8 cellular contexts compared by ENCODE assay signal in genomic region chr2:65430515-65431416, GRCh38. TPM values are rescaled to one million over a fixed set of nuclear protein-coding genes. Genes with fewer than 3 reads are reported as not detected.
DNase-seq lines count a peak whose midpoint lies in the region; ATAC-seq and TF ChIP-seq lines count a peak whose summit lies in the region.

No MANE protein-coding gene starts in this region.

- peaks cover 2% of the 10 kb centered on the region for H3K36me3 Mint-ChIP-seq in activated naive CD8-positive, alpha-beta T cell treated with anti-CD3 and anti-CD28 coated beads, Interleukin-2, amount 10 ng/mL, durations not matched to agents 7 days and 5 days

- H3K36me3 ChIP-seq in DOHH2 (ENCODE audit: control insufficient read depth, low read length) (peaks cover 7% of the 10 kb centered on the region), HCT116 (ENCODE audit: control insufficient read depth in 1 of 2, insufficient read depth in 2 of 2, low read length in 2 of 2) (peaks cover 0 to 6% of the 10 kb centered on the region in 2 experiments; a peak in 1 of 4 replicates), uterus (no peaks in the 10 kb centered on the region)

- H3K27ac Mint-ChIP-seq in activated naive CD8-positive, alpha-beta T cell treated with anti-CD3 and anti-CD28 coated beads, Interleukin-2, amount 10 ng/mL, durations not matched to agents 7 days and 5 days: peak overlapping the region; percentile 79

- peak overlapping the region; percentile 95 for H3K4me3 Mint-ChIP-seq in activated naive CD8-positive, alpha-beta T cell treated with anti-CD3 and anti-CD28 coated beads, Interleukin-2, amount 10 ng/mL, durations not matched to agents 7 days and 5 days

- H4K20me1 ChIP-seq in DOHH2 (ENCODE audit: control insufficient read depth, insufficient read depth, low read depth, low read length): peaks cover 11% of the 10 kb centered on the region
- peaks cover 27% of the 10 kb centered on the region for H4K20me1 ChIP-seq in HCT116 (ENCODE audit: insufficient read depth)

- DNase-seq in HCT116 (ENCODE audit: low read depth, low spot score): peak; percentile 75
- DNase-seq in NAMALWA (ENCODE audit: low spot score): peak; percentile 91
- peak; percentile 89 for DNase-seq in SK-N-DZ (ENCODE audit: low spot score)
- peak; percentile 74 for DNase-seq in activated naive CD8-positive, alpha-beta T cell treated with anti-CD3 and anti-CD28 coated beads, Interleukin-2, amount 10 ng/mL, durations not matched to agents 7 days and 5 days
- peak; percentile 73 for DNase-seq in left ventricle myocardium superior
- peak; percentile 46 to 95 (median 69) for DNase-seq in posterior cingulate gyrus
- peak; percentile 50 to 52 for DNase-seq in uterus

- TF ChIP-seq RAD21 in HCT116 (IDR thresholded peaks at IDR 0.05; ENCODE audit: low read depth): no peak

- no peaks in the 10 kb centered on the region for H3K9me3 ChIP-seq in DOHH2 (ENCODE audit: control insufficient read depth, insufficient read depth, low read length)
- H3K9me3 ChIP-seq in HCT116 (ENCODE audit: control insufficient read depth in 1 of 2, insufficient read depth in 1 of 2, low read depth in 1 of 2, low read length in 2 of 2): no peaks in the 10 kb centered on the region
- no peaks in the 10 kb centered on the region for H3K9me3 ChIP-seq in uterus

- H3K9me2 ChIP-seq in DOHH2 (replicated peaks; ENCODE audit: control insufficient read depth, low read length): no peaks in the 10 kb centered on the region
- no peaks in the 10 kb centered on the region for H3K9me2 ChIP-seq in HCT116 (ENCODE audit: insufficient read depth)

- H3K79me2 ChIP-seq in DOHH2 (ENCODE audit: control insufficient read depth, low read length) (peaks cover 53% of the 10 kb centered on the region), HCT116 (ENCODE audit: insufficient read depth, low read length) (peaks cover 62% of the 10 kb centered on the region)

- H3F3A ChIP-seq in DOHH2 (ENCODE audit: control insufficient read depth, insufficient read depth): peaks cover 14% of the 10 kb centered on the region

- ATAC-seq in HCT116: peak; percentile 57
- ATAC-seq in activated naive CD8-positive, alpha-beta T cell treated with anti-CD3 and anti-CD28 coated beads, Interleukin-2, amount 10 ng/mL, durations not matched to agents 7 days and 5 days (ENCODE audit: low read depth): peak; percentile 49
- ATAC-seq in left ventricle myocardium superior: peak; percentile 24

- intact Hi-C loops in HCT116 (cut with micrococcal nuclease) (loop anchor here (1.0 to 10.0 kb wide), 2 partner anchors 47 to 376 kb away; partner anchors contain the start of gene CEP68), left ventricle myocardium superior (cut with micrococcal nuclease) (no loop called here), posterior cingulate gyrus (cut with DNase I) (loop anchor here (5.0 to 10.0 kb wide), 3 partner anchors 124 to 373 kb away; partner anchors contain the start of genes ACTR2 and CEP68), uterus (cut with DNase I; ENCODE audit: low total_unique reads) (no loop called here)

- H3K9me3 Mint-ChIP-seq in activated naive CD8-positive, alpha-beta T cell treated with anti-CD3 and anti-CD28 coated beads, Interleukin-2, amount 10 ng/mL, durations not matched to agents 7 days and 5 days: no peaks in the 10 kb centered on the region

- RAD21 ChIA-PET in HCT116 (lab: Charles Lee; ENCODE audit: low non-redundant PET in 1 of 2, low total read pairs in 2 of 2, uncharacterized antibody in 2 of 2, unreplicated experiment in 2 of 2): interaction anchor here in 1 of 2 experiments (1.0 kb wide), 1 partner anchor 166 kb away, joined by 3 read pairs; no protein-coding TSS in a partner anchor

- CTCF ChIA-PET in HCT116 (lab: Charles Lee): interaction anchor here (0.7 kb wide), 1 partner anchor 143 kb away, joined by 3 read pairs; no protein-coding TSS in a partner anchor

- H3K4me3 ChIP-seq in DOHH2 (ENCODE audit: low read length): peak overlapping the region; percentile 91
- peak overlapping the region; percentile 92 to 93 for H3K4me3 ChIP-seq in HCT116 (replicated peaks in 1 of 2; ENCODE audit: low read depth in 1 of 2, low read length in 2 of 2)
- H3K4me3 ChIP-seq in uterus: peak overlapping the region; percentile 85 to 87

- POLR2A ChIA-PET in HCT116 (lab: Charles Lee): interaction anchor here (1.9 to 2.9 kb wide), 2 partner anchors 13 to 48 kb away, joined by 5 to 8 read pairs; no protein-coding TSS in a partner anchor
- POLR2A ChIA-PET in activated naive CD8-positive, alpha-beta T cell treated with anti-CD3 and anti-CD28 coated beads, Interleukin-2, amount 10 ng/mL, durations not matched to agents 7 days and 5 days (lab: Charles Lee): interaction anchor here (0.6 to 2.9 kb wide), 7 partner anchors 10 to 203 kb away, joined by 4 to 10 read pairs (median 6); partner anchors contain the start of gene ACTR2

- no TSS peak for BruUV-seq in HCT116 (replicated peaks; lab: Mats Ljungman, UMichigan)

- H3K27ac ChIP-seq in DOHH2 (ENCODE audit: low read depth, low read length) (no peak overlapping the region), HCT116 (ENCODE audit: low read depth, low read length) (peak overlapping the region; percentile 88), uterus (peak overlapping the region; percentile 90 to 98)

- TF ChIP-seq POLR2A in HCT116 (IDR thresholded peaks at IDR 0.05; ENCODE audit: borderline replicate concordance, extremely low read depth, insufficient read depth, insufficient read length): peak; percentile 43
- TF ChIP-seq POLR2A in uterus (IDR thresholded peaks at IDR 0.05): peak in 1 of 2 donors; percentile 24

- no peak overlapping the region for H2AFZ ChIP-seq in HCT116 (ENCODE audit: low read depth, low read length, poor library complexity, severe bottlenecking)

- peaks cover 48% of the 10 kb centered on the region for H3K27me3 Mint-ChIP-seq in activated naive CD8-positive, alpha-beta T cell treated with anti-CD3 and anti-CD28 coated beads, Interleukin-2, amount 10 ng/mL, durations not matched to agents 7 days and 5 days

- H3K4me1 ChIP-seq in DOHH2 (ENCODE audit: control insufficient read depth, low read length): peaks cover 24% of the 10 kb centered on the region
- peaks cover 19 to 38% of the 10 kb centered on the region in 2 experiments; a peak in 3 of 4 replicates for H3K4me1 ChIP-seq in HCT116 (ENCODE audit: control insufficient read depth in 1 of 2, insufficient read depth in 2 of 2, low read length in 2 of 2)
- peaks cover 0 to 4% of the 10 kb centered on the region in 2 donors for H3K4me1 ChIP-seq in uterus

- H3K9ac ChIP-seq in HCT116 (ENCODE audit: low read length): peak overlapping the region; percentile 97

- no peak for TF ChIP-seq CTCF in DOHH2 (IDR thresholded peaks at IDR 0.05; ENCODE audit: low read depth, low read length, poor library complexity, severe bottlenecking)
- TF ChIP-seq CTCF in HCT116 (IDR thresholded peaks at IDR 0.05 in 2 of 3, conservative IDR thresholded peaks at IDR 0.05 in 1 of 3; ENCODE audit: borderline replicate concordance in 1 of 3, insufficient read depth in 1 of 3, low read depth in 2 of 3, low read length in 2 of 3): no peak
- peak in 1 of 4 experiments; percentile 9 for TF ChIP-seq CTCF in uterus (IDR thresholded peaks at IDR 0.05)

- peak overlapping the region; percentile 88 for H3K4me2 ChIP-seq in DOHH2 (ENCODE audit: low read length)
- H3K4me2 ChIP-seq in HCT116 (ENCODE audit: low read length): peak overlapping the region; percentile 87

- peaks cover 6% of the 10 kb centered on the region for H3K4me1 Mint-ChIP-seq in activated naive CD8-positive, alpha-beta T cell treated with anti-CD3 and anti-CD28 coated beads, Interleukin-2, amount 10 ng/mL, durations not matched to agents 7 days and 5 days

- peaks cover 23% of the 10 kb centered on the region for H3K27me3 ChIP-seq in DOHH2 (ENCODE audit: control insufficient read depth, low read length)
- H3K27me3 ChIP-seq in HCT116 (ENCODE audit: insufficient read depth, low read length): no peaks in the 10 kb centered on the region
- no peaks in the 10 kb centered on the region for H3K27me3 ChIP-seq in uterus

TF ChIP-seq in HCT116, 20 proteins besides CTCF, POLR2A, EP300 and RAD21 (continues in another document):
- TF ChIP-seq EZH2phosphoT487 (IDR thresholded peaks at IDR 0.05; ENCODE audit: borderline replicate concordance): no peak
- no peak for TF ChIP-seq EGR1 (IDR thresholded peaks at IDR 0.05; ENCODE audit: low read depth)
- peak; percentile 55 for TF ChIP-seq POLR2AphosphoS5 (IDR thresholded peaks at IDR 0.05; ENCODE audit: low read depth, low read length)
- TF ChIP-seq ZFX (IDR thresholded peaks at IDR 0.05): peak; percentile 70; the same call in 1 of the 2 replicates
- no peak for TF ChIP-seq SRF (IDR thresholded peaks at IDR 0.05; ENCODE audit: low read depth)
- peak; percentile 25 for TF ChIP-seq YY1 (IDR thresholded peaks at IDR 0.05; ENCODE audit: extremely low read depth, insufficient replicate concordance, low read depth, low read length)
- peak; percentile 77 for TF ChIP-seq TCF7L2 (IDR thresholded peaks at IDR 0.05; ENCODE audit: borderline replicate concordance, extremely low read depth, insufficient read depth, insufficient read length)
- TF ChIP-seq SIN3A (IDR thresholded peaks at IDR 0.05; ENCODE audit: low read depth): no peak

RNA-seq across cellular contexts. Expression of gene SPRED2, which starts 1.6 kb away (rescaled TPM):
- 62.6 TPM for total RNA-seq in HCT116 (2021; ENCODE audit: unreplicated experiment)
- polyA plus RNA-seq in HCT116 (2012): 33.2 and 33.7 TPM in 2 replicates
- polyA plus RNA-seq in SK-N-DZ (2014; cell fraction: cytosol; rRNA removed): 6.8 and 8.9 TPM in 2 replicates
- 3.1 and 4.0 TPM in 2 replicates for polyA plus RNA-seq in SK-N-DZ (2014; cell fraction: nucleus; rRNA removed)
- 1 to 10 TPM; 9.3 to 9.9 TPM for total RNA-seq in activated naive CD8-positive, alpha-beta T cell treated with anti-CD3 and anti-CD28 coated beads, Interleukin-2, amount 10 ng/mL, durations not matched to agents 7 days and 5 days
- 12.8 TPM for total RNA-seq in left ventricle myocardium superior
- total RNA-seq in uterus: 10 to 100 TPM; 15.6 to 63.0 (median 44.8) TPM

Comparison
In these comparisons a context has a peak if more than half of its experiments do, and no peak if none do; other contexts are left out.
1. intact Hi-C loops: an anchor here in HCT116 (1.0 to 10.0 kb wide) and posterior cingulate gyrus (5.0 to 10.0 kb wide); none called in left ventricle myocardium superior and uterus.